Comparison of ENCODE assay signal across 1 cellular context in the genomic region with DNA sequence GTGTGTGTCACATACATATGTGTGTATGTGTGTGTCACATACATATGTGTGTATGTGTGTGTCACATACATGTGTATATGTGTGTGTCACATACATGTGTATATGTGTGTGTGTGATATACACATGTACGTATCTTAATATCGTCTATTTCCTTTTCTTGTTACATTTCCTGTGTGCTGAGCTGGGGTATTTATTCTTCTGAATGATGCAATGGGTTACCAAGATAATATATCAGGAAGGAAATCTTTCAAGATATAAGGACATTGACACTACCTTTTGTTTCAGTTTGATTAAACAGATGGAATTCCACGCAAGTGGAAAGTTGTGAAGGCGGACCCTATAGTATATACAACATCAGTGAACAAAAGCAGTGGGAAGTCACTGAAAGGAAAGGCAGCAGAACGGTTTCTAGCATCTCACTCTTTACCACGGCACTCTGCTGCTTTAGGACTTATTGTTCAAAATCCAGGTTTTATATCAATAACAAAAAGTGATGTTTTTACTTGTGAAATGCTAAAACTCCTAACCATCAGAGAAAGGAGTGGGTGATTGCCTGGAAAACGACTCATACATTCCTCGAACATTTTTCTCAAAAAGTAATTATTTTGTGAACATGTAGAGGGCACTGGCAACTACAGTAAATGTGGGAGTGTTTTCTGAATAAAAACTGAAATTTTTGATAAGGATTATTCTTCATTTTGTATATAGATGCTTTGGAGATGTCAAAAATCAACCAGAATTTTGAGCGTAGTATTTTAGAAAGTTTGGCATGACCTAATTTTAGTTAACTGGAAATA.
TF ChIP-seq lines count a peak whose summit lies in the region.

No MANE protein-coding gene starts in this region.

TF ChIP-seq in WTC11, 78 proteins besides CTCF, POLR2A, EP300 and RAD21:
- TF ChIP-seq, protein P1, sequence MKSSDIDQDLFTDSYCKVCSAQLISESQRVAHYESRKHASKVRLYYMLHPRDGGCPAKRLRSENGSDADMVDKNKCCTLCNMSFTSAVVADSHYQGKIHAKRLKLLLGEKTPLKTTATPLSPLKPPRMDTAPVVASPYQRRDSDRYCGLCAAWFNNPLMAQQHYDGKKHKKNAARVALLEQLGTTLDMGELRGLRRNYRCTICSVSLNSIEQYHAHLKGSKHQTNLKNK (CRISPR knock-in tag; IDR thresholded peaks at IDR 0.05), result no peak
- TF ChIP-seq, protein P2, sequence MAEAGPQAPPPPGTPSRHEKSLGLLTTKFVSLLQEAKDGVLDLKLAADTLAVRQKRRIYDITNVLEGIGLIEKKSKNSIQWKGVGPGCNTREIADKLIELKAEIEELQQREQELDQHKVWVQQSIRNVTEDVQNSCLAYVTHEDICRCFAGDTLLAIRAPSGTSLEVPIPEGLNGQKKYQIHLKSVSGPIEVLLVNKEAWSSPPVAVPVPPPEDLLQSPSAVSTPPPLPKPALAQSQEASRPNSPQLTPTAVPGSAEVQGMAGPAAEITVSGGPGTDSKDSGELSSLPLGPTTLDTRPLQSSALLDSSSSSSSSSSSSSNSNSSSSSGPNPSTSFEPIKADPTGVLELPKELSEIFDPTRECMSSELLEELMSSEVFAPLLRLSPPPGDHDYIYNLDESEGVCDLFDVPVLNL (CRISPR knock-in tag; IDR thresholded peaks at IDR 0.05; ENCODE audit: borderline replicate concordance, low read depth), result no peak
- no peak for TF ChIP-seq ZNF416 (CRISPR knock-in tag; IDR thresholded peaks at IDR 0.05)
TF ChIP-seq in WTC11: peak in this region for 0.
